ENCODE assay signal across 8 cellular contexts in genomic region chr1:110337704-110338199, GRCh38. TPM values are rescaled to one million over a fixed set of nuclear protein-coding genes. Genes with fewer than 3 reads are reported as not detected.
DNase-seq lines count a peak whose midpoint lies in the region; TF ChIP-seq lines count a peak whose summit lies in the region.

No MANE protein-coding gene starts in this region.

- peak overlapping the region; percentile 83 for H3K4me3 ChIP-seq in retinal pigment epithelial cell (ENCODE audit: low read length)

- DNase-seq in NCI-H345 treated with DMSO at 0.1 percent for 48 hours (lab: John Stamatoyannopoulos, UW; ENCODE audit: unreplicated experiment) (peak; percentile 55), NCI-H345 (lab: John Stamatoyannopoulos, UW) (no peak), NOMO-1 treated with DMSO at 0.1 percent for 48 hours (lab: John Stamatoyannopoulos, UW; ENCODE audit: unreplicated experiment) (peak; percentile 31), cardiac septum (ENCODE audit: low spot score) (peak; percentile 80), retinal pigment epithelial cell (ENCODE audit: low read depth) (no peak), occipital lobe (lab: John Stamatoyannopoulos, UW) (no peak), retina (no peak)
- peak; percentile 78 for DNase-seq in activated effector memory CD4-positive, alpha-beta T cell treated with anti-CD3 and anti-CD28 coated beads, Interleukin-2, amount 50 U/mL, for 16 hours

- TF ChIP-seq CTCF in retinal pigment epithelial cell (conservative IDR thresholded peaks at IDR 0.05; ENCODE audit: low read depth, low read length): no peak

- intact Hi-C loops in cardiac septum (cut with DNase I): loop anchor here (1.0 to 2.0 kb wide), 2 partner anchors 69 to 127 kb away; partner anchors contain the start of genes KCNC4 and LAMTOR5

RNA-seq across cellular contexts. Expression of gene RBM15, which starts 1.4 kb away (rescaled TPM):
- total RNA-seq in cardiac septum: 22.7 TPM
- total RNA-seq in occipital lobe: 47.1 TPM

RNA-seq across cellular contexts. Expression of gene SLC16A4, which starts 53.1 kb away (rescaled TPM):
- total RNA-seq in cardiac septum: 2.3 TPM
- total RNA-seq in occipital lobe: 5.8 TPM

Comparison
In these comparisons a context has a peak if more than half of its experiments do, and no peak if none do; other contexts are left out.
1. DNase-seq: peak in NCI-H345 treated with DMSO at 0.1 percent for 48 hours (single experiment), NOMO-1 treated with DMSO at 0.1 percent for 48 hours (single experiment), activated effector memory CD4-positive, alpha-beta T cell treated with anti-CD3 and anti-CD28 coated beads, Interleukin-2, amount 50 U/mL, for 16 hours (single experiment) and cardiac septum (single experiment); none in NCI-H345 (single experiment), retinal pigment epithelial cell (single experiment), occipital lobe (single experiment) and retina (single experiment).